ENCODE assay signal across 16 cellular contexts in genomic region chr2:19733951-19734425, GRCh38.
A peak's percentile ranks its signal among the peaks of the same experiment; 100 is the strongest.
DNase-seq lines count a peak whose midpoint lies in the region; ATAC-seq and TF ChIP-seq lines count a peak whose summit lies in the region.
"Had no signal": no experiment of that assay in that cellular context is flagged by ENCODE, and none has a peak within 500 bp of the region (broad histone marks: within the 10 kb centered on the region; RNA-seq: fewer than 3 reads in every experiment).

No MANE protein-coding gene starts in this region.

- no peak for TF ChIP-seq CTCF in fibroblast of mammary gland (conservative IDR thresholded peaks at IDR 0.05; ENCODE audit: control insufficient read depth, insufficient read depth, low read depth, low read length)

- WGBS in trophoblast cell (ENCODE audit: extremely low coverage, insufficient coverage, insufficient read length) = no CpG with 5 or more reads among the region's 3 CpGs

- H3K36me3 ChIP-seq in trophoblast cell (ENCODE audit: control insufficient read depth in 1 of 2, insufficient read depth in 2 of 2, low read length in 2 of 2) = no peaks in the 10 kb centered on the region
- H3K36me3 ChIP-seq: BLaER1 had no signal

- H2BK5ac ChIP-seq in trophoblast cell (ENCODE audit: low read depth, low read length, poor library complexity) = no peak overlapping the region

- H3K4me1 ChIP-seq in trophoblast cell (ENCODE audit: control insufficient read depth in 1 of 2, insufficient read depth in 2 of 2, low read length in 2 of 2) = no peaks in the 10 kb centered on the region
- H3K4me1 ChIP-seq: BLaER1 had no signal

- no peaks in the 10 kb centered on the region for H3K79me2 ChIP-seq in trophoblast cell (ENCODE audit: control insufficient read depth, insufficient read depth, low read length, poor library complexity)

- in situ Hi-C loops in Caki2 (cut with HindIII; ENCODE audit: low pct_unique_long_range_greater_than_20kb, low sequenced_read_pairs) (no loop called here), KBM-7 (cut with MboI; ENCODE audit: low pct_unique_long_range_greater_than_20kb, low sequenced_read_pairs) (no loop called here)

- no peak overlapping the region for H3K18ac ChIP-seq in trophoblast cell (ENCODE audit: low read length)

- H2AFZ ChIP-seq in trophoblast cell (ENCODE audit: insufficient read depth, low read length, poor library complexity) = no peak overlapping the region

- H3K4ac ChIP-seq in trophoblast cell (ENCODE audit: low read depth, low read length) = no peak overlapping the region

- ATAC-seq in HG02623 (IDR thresholded peaks at IDR 0.05; ENCODE audit: unreplicated experiment) = no peak
- ATAC-seq: T-helper 17 cell had no signal

- H3K4me3 ChIP-seq in fibroblast of mammary gland (ENCODE audit: control insufficient read depth, low read depth, low read length) (no peak overlapping the region), trophoblast cell (ENCODE audit: low read depth, low read length) (no peak overlapping the region)
- H3K4me3 ChIP-seq: BLaER1 had no signal

- H2BK120ac ChIP-seq in trophoblast cell (ENCODE audit: insufficient read depth, low read length, poor library complexity) = no peak overlapping the region

- H4K12ac ChIP-seq in trophoblast cell (ENCODE audit: low read depth, low read length) = no peak overlapping the region

- no peak overlapping the region for H2AK5ac ChIP-seq in trophoblast cell (ENCODE audit: low read length)

- no peak overlapping the region for H3K27ac ChIP-seq in trophoblast cell (ENCODE audit: low read depth, low read length)
- H3K27ac ChIP-seq: BLaER1, epithelial cell of prostate had no signal

- DNase-seq in Caki2 (ENCODE audit: low read depth) = peak; percentile 52
- peak; percentile 61 for DNase-seq in NCI-H226
- DNase-seq in fibroblast of mammary gland (ENCODE audit: low read depth) = peak; percentile 68
- peak; percentile 16 to 60 for DNase-seq in trophoblast cell
- DNase-seq in KBM-7 = no peak
- DNase-seq in Ammon's horn (ENCODE audit: low spot score) = no peak
- DNase-seq in amygdala (lab: John Stamatoyannopoulos, UW) = no peak
- DNase-seq: activated CD4-positive, CD25-positive, alpha-beta regulatory T cell treated with anti-CD3 and anti-CD28 coated beads, Interleukin-2, amount 50 U/mL, for 72 hours; activated T-cell treated with anti-CD3 and anti-CD28 coated beads for 4 hours; NCI-H2029 treated with DMSO at 0.1 percent for 48 hours; nucleus accumbens; small intestine; T-helper 17 cell had no signal

- H3K9me3 ChIP-seq in trophoblast cell (ENCODE audit: insufficient read depth, low read depth, low read length) = peaks cover 2% of the 10 kb centered on the region
- H3K9me3 ChIP-seq: BLaER1 had no signal

- H4K8ac ChIP-seq in trophoblast cell (ENCODE audit: low read depth, low read length) = no peak overlapping the region

- no peak overlapping the region for H4K91ac ChIP-seq in trophoblast cell (ENCODE audit: low read depth, low read length)

- H3K9ac ChIP-seq in trophoblast cell (ENCODE audit: low read length) = no peak overlapping the region
- H3K9ac ChIP-seq: BLaER1 had no signal

- H3K14ac ChIP-seq in trophoblast cell (ENCODE audit: low read length) = no peak overlapping the region

- no peak overlapping the region for H3K23ac ChIP-seq in trophoblast cell (ENCODE audit: low read length)

- H3K4me2 ChIP-seq in trophoblast cell (ENCODE audit: low read length) = no peak overlapping the region
- H3K4me2 ChIP-seq: BLaER1 had no signal

- no peaks in the 10 kb centered on the region for H3K79me1 ChIP-seq in trophoblast cell (ENCODE audit: low read length)

- no peaks in the 10 kb centered on the region for H3K27me3 ChIP-seq in trophoblast cell (ENCODE audit: insufficient read depth, low read length)
- H3K27me3 ChIP-seq: BLaER1 had no signal

- H2BK12ac ChIP-seq in trophoblast cell (ENCODE audit: low read length) = no peak overlapping the region

Comparison
In these comparisons a context has a peak if more than half of its experiments do, and no peak if none do; other contexts are left out.
1. DNase-seq: peak in Caki2 (single experiment), NCI-H226 (single experiment), fibroblast of mammary gland (single experiment) and trophoblast cell (2 of 2); none in KBM-7 (single experiment), Ammon's horn (single experiment) and amygdala (0 of 56).